ENCODE assay signal across 7 cellular contexts in genomic region chr15:76335851-76336253, GRCh38. TPM values are rescaled to one million over a fixed set of nuclear protein-coding genes. Genes with fewer than 3 reads are reported as not detected.
A peak's percentile ranks its signal among the peaks of the same experiment; 100 is the strongest.
DNase-seq lines count a peak whose midpoint lies in the region; ATAC-seq and TF ChIP-seq lines count a peak whose summit lies in the region.

No MANE protein-coding gene starts in this region.

- intact Hi-C loops in dendritic cell treated with granulocyte-macrophage colony-stimulating factor and Interleukin-4, amounts not matched to agents 40 ng/mL and 50 ng/mL, for 4 days (cut with micrococcal nuclease), result loop anchor here (2.0 to 5.0 kb wide), 2 partner anchors 44 to 167 kb away; no protein-coding TSS in a partner anchor
- intact Hi-C loops in sciatic nerve (cut with DNase I), result no loop called here

- TF ChIP-seq POLR2A in GM18505 (IDR thresholded peaks at IDR 0.05; ENCODE audit: borderline replicate concordance, extremely low read depth, insufficient read depth, insufficient read length) (peak; percentile 10), NB4 (IDR thresholded peaks at IDR 0.05; ENCODE audit: extremely low read depth, insufficient read length) (no peak)

- TF ChIP-seq CTCF in NB4 (IDR thresholded peaks at IDR 0.05; ENCODE audit: low read depth, low read length) (no peak), progenitor cell of endocrine pancreas (IDR thresholded peaks at IDR 0.05; ENCODE audit: unreplicated experiment) (no peak)

- peaks cover 20% of the 10 kb centered on the region for H3K36me3 Mint-ChIP-seq in dendritic cell treated with granulocyte-macrophage colony-stimulating factor and Interleukin-4, amounts not matched to agents 40 ng/mL and 50 ng/mL, for 4 days (ENCODE audit: low read depth)
- no peaks in the 10 kb centered on the region for H3K36me3 Mint-ChIP-seq in progenitor cell of endocrine pancreas (ENCODE audit: insufficient read depth)

- peak overlapping the region; percentile 88 for H3K4me3 Mint-ChIP-seq in dendritic cell treated with granulocyte-macrophage colony-stimulating factor and Interleukin-4, amounts not matched to agents 40 ng/mL and 50 ng/mL, for 4 days
- peak overlapping the region; percentile 53 for H3K4me3 Mint-ChIP-seq in progenitor cell of endocrine pancreas (ENCODE audit: low read depth)

- DNase-seq in NB4 (ENCODE audit: low read depth) (peak; percentile 66), progenitor cell of endocrine pancreas (ENCODE audit: low spot score, unreplicated experiment) (no peak), sciatic nerve (ENCODE audit: low spot score) (no peak), T-helper 9 cell (no peak)

- H3K9me3 Mint-ChIP-seq in dendritic cell treated with granulocyte-macrophage colony-stimulating factor and Interleukin-4, amounts not matched to agents 40 ng/mL and 50 ng/mL, for 4 days, result no peaks in the 10 kb centered on the region
- no peaks in the 10 kb centered on the region for H3K9me3 Mint-ChIP-seq in progenitor cell of endocrine pancreas (ENCODE audit: low read depth)

- H3K4me3 ChIP-seq in NB4 (ENCODE audit: low read depth, low read length), result peak overlapping the region; percentile 74

- H3K4me1 Mint-ChIP-seq in dendritic cell treated with granulocyte-macrophage colony-stimulating factor and Interleukin-4, amounts not matched to agents 40 ng/mL and 50 ng/mL, for 4 days (ENCODE audit: low read depth), result peaks cover 60% of the 10 kb centered on the region
- peaks cover 27% of the 10 kb centered on the region for H3K4me1 Mint-ChIP-seq in progenitor cell of endocrine pancreas (ENCODE audit: low read depth)

- peak overlapping the region; percentile 95 for H3K27ac Mint-ChIP-seq in dendritic cell treated with granulocyte-macrophage colony-stimulating factor and Interleukin-4, amounts not matched to agents 40 ng/mL and 50 ng/mL, for 4 days
- peak overlapping the region; percentile 58 for H3K27ac Mint-ChIP-seq in progenitor cell of endocrine pancreas

- ATAC-seq in GM18505 (IDR thresholded peaks at IDR 0.05; ENCODE audit: unreplicated experiment) (no peak), sciatic nerve (no peak), GM18909 (IDR thresholded peaks at IDR 0.05; ENCODE audit: poor library complexity, unreplicated experiment) (no peak)

- peaks cover 68% of the 10 kb centered on the region for H3K27me3 Mint-ChIP-seq in dendritic cell treated with granulocyte-macrophage colony-stimulating factor and Interleukin-4, amounts not matched to agents 40 ng/mL and 50 ng/mL, for 4 days
- peaks cover 80% of the 10 kb centered on the region for H3K27me3 Mint-ChIP-seq in progenitor cell of endocrine pancreas

RNA-seq across cellular contexts. Expression of gene ISL2, which starts 0.7 kb away (rescaled TPM):
- 0.36 and 0.38 TPM in 2 replicates for total RNA-seq in progenitor cell of endocrine pancreas
- total RNA-seq in sciatic nerve, result 0.31 TPM

RNA-seq across cellular contexts. Expression of gene ETFA, which starts 24.6 kb away (rescaled TPM):
- total RNA-seq in progenitor cell of endocrine pancreas (105 and 107 TPM in 2 replicates), sciatic nerve (84.8 TPM)
